In genomic region chr6:5003604-5004372, GRCh38 we compare ENCODE assay signal across 8 cellular contexts. TPM values are rescaled to one million over a fixed set of nuclear protein-coding genes. Genes with fewer than 3 reads are reported as not detected.
DNase-seq lines count a peak whose midpoint lies in the region; ATAC-seq and TF ChIP-seq lines count a peak whose summit lies in the region.

Gene RPP40, minus strand, starts transcription at chr6:5004037. Its CDS starts 35 bp downstream, at chr6:5004002.

- H3K4me2 ChIP-seq in parathyroid adenoma (ENCODE audit: low read length) = peak within 1 kb of the TSS; percentile 92

- no peaks in the 10 kb centered on the region for H3K79me2 ChIP-seq in parathyroid adenoma

- H3K4me1 ChIP-seq in parathyroid adenoma = no peaks in the 10 kb centered on the region
- H3K4me1 ChIP-seq in transverse colon = peaks cover 0 to 8% (median 4%) of the 10 kb centered on the region in 4 donors

- H3K27ac ChIP-seq in parathyroid adenoma = peak within 1 kb of the TSS; percentile 62
- peak within 1 kb of the TSS; percentile 84 to 92 (median 86) for H3K27ac ChIP-seq in transverse colon

- WGBS in transverse colon (ENCODE audit: low coverage in 1 of 2), 2 donors = 0% methylated on average over 29 of the region's 64 CpGs; no CpG with 5 or more reads in 1 of the 2 donors

- TF ChIP-seq POLR2A in transverse colon (IDR thresholded peaks at IDR 0.05) = no peak

- no peak for TF ChIP-seq EP300 in transverse colon (IDR thresholded peaks at IDR 0.05; ENCODE audit: low read depth)

- ATAC-seq in HG02642 (IDR thresholded peaks at IDR 0.05; ENCODE audit: poor library complexity, unreplicated experiment) (peak; percentile 96), Right ventricle myocardium superior (ENCODE audit: poor library complexity) (peak; percentile 100)

- no peak within 1 kb of the TSS for H3K9ac ChIP-seq in parathyroid adenoma

- intact Hi-C loops in Right ventricle myocardium superior (cut with DNase I) = no loop called here
- intact Hi-C loops in transverse colon (cut with DNase I; ENCODE audit: low total_unique reads) = no loop called here

- TF ChIP-seq CTCF in GM12865 (IDR thresholded peaks at IDR 0.05; ENCODE audit: insufficient read depth, low read depth, low read length, missing control alignments) = peak; percentile 89
- TF ChIP-seq CTCF in parathyroid adenoma (IDR thresholded peaks at IDR 0.05) = peak; percentile 96
- TF ChIP-seq CTCF in transverse colon (IDR thresholded peaks at IDR 0.05) = peak; percentile 90 to 96 (median 92)

- in situ Hi-C loops in transverse colon (cut with MboI; ENCODE audit: low pct_ligation_motif_present in 1 of 4, low pct_unique_long_range_greater_than_20kb in 1 of 4, low sequenced_read_pairs in 3 of 4) = no loop called here

- no peaks in the 10 kb centered on the region for H3K9me3 ChIP-seq in parathyroid adenoma (ENCODE audit: control insufficient read depth, low read length)
- no peaks in the 10 kb centered on the region for H3K9me3 ChIP-seq in transverse colon

- H2AFZ ChIP-seq in parathyroid adenoma = peak within 1 kb of the TSS; percentile 94

- DNase-seq in GM12865 (ENCODE audit: low read depth) = peak; percentile 98
- DNase-seq in NCI-H1105 (lab: John Stamatoyannopoulos, UW) = peak; percentile 95
- peak; percentile 96 for DNase-seq in SKM-1 treated with dmso at 0.1 percent for 144 hours (lab: John Stamatoyannopoulos, UW; ENCODE audit: unreplicated experiment)
- peak; percentile 99 for DNase-seq in activated naive CD8-positive, alpha-beta T cell treated with anti-CD3 and anti-CD28 coated beads, Interleukin-2, amount 50 U/mL, for 16 hours (ENCODE audit: low read depth, low spot score)
- DNase-seq in Right ventricle myocardium superior = peak; percentile 99
- DNase-seq in transverse colon = peak; percentile 98

- H3K4me3 ChIP-seq in GM12865 (ENCODE audit: low read depth, low read length) = peak within 1 kb of the TSS; percentile 97
- H3K4me3 ChIP-seq in parathyroid adenoma (ENCODE audit: low read depth, low read length) = peak within 1 kb of the TSS; percentile 83
- H3K4me3 ChIP-seq in transverse colon = peak within 1 kb of the TSS; percentile 56 to 77 (median 65)

- no peaks in the 10 kb centered on the region for H3K36me3 ChIP-seq in parathyroid adenoma (ENCODE audit: control insufficient read depth, insufficient read depth, low read length)
- H3K36me3 ChIP-seq in transverse colon = no peaks in the 10 kb centered on the region

- H3K27me3 ChIP-seq in parathyroid adenoma (ENCODE audit: control insufficient read depth, insufficient read depth, low read length) (no peaks in the 10 kb centered on the region), transverse colon (no peaks in the 10 kb centered on the region)

RNA-seq across cellular contexts. Expression of gene RPP40, which starts in this region (rescaled TPM):
- total RNA-seq in Right ventricle myocardium superior (3.1 TPM), transverse colon (1 to 10 TPM in 3 of 4 donors, not detected in 1; 1.6 to 8.7 (median 4.6) TPM)

Comparison
In these comparisons a context has a peak if more than half of its experiments do, and no peak if none do; other contexts are left out.
1. Peak in every context shown above with its lines: DNase-seq, ATAC-seq, H3K4me3 ChIP-seq and H3K27ac ChIP-seq.